Comparison of ENCODE assay signal across 25 cellular contexts in genomic region chr10:17954856-17955255, GRCh38. TPM values are rescaled to one million over a fixed set of nuclear protein-coding genes. Genes with fewer than 3 reads are reported as not detected.
"Had no signal": no experiment of that assay in that cellular context is flagged by ENCODE, and none has a peak within 500 bp of the region (broad histone marks: within the 10 kb centered on the region; RNA-seq: fewer than 3 reads in every experiment).

No MANE protein-coding gene starts in this region.

- H3K9me3 ChIP-seq: ovary, thyroid gland had no signal

- H3K27me3 Mint-ChIP-seq: activated CD4-positive, alpha-beta T cell treated with anti-CD3 and anti-CD28 coated beads, Interleukin-2, amount 10 ng/mL, durations not matched to agents 24 days and 14 days; activated CD8-positive, alpha-beta T cell treated with anti-CD3 and anti-CD28 coated beads for 36 hours; activated naive CD8-positive, alpha-beta T cell treated with anti-CD3 and anti-CD28 coated beads, Interleukin-2, amount 10 ng/mL, durations not matched to agents 7 days and 5 days; activated T-cell treated with anti-CD3 and anti-CD28 coated beads, Interleukin-2, amount 50 U/mL, for 24 hours; memory B cell had no signal

- H3K27ac Mint-ChIP-seq: activated CD4-positive, alpha-beta T cell treated with anti-CD3 and anti-CD28 coated beads, Interleukin-2, amount 10 ng/mL, durations not matched to agents 24 days and 14 days; activated CD8-positive, alpha-beta T cell treated with anti-CD3 and anti-CD28 coated beads for 36 hours; activated naive CD8-positive, alpha-beta T cell treated with anti-CD3 and anti-CD28 coated beads, Interleukin-2, amount 10 ng/mL, durations not matched to agents 7 days and 5 days; activated T-cell treated with anti-CD3 and anti-CD28 coated beads, Interleukin-2, amount 50 U/mL, for 24 hours; activated T-helper 2 cell treated with anti-CD3 and anti-CD28 coated beads, Interferon-gamma antibody, Interleukin-2, Interleukin-4, amounts not matched to agents 10 μg/mL and 5 μg/mL and 100 μg/mL, durations not matched to agents 14 hours and 24 hours and 36 hours; dendritic cell treated with granulocyte-macrophage colony-stimulating factor and Interleukin-4, amounts not matched to agents 40 ng/mL and 50 ng/mL, for 4 days; memory B cell; naive B cell; T-helper 2 cell treated with Interferon-gamma antibody and Interleukin-4, amounts not matched to agents 5 μg/mL and 100 μg/mL, for 36 hours; WTC11 had no signal

- H3K4me3 Mint-ChIP-seq: activated CD4-positive, alpha-beta T cell treated with anti-CD3 and anti-CD28 coated beads, Interleukin-2, amount 10 ng/mL, durations not matched to agents 24 days and 14 days; activated CD8-positive, alpha-beta T cell treated with anti-CD3 and anti-CD28 coated beads for 36 hours; activated naive CD8-positive, alpha-beta T cell treated with anti-CD3 and anti-CD28 coated beads, Interleukin-2, amount 10 ng/mL, durations not matched to agents 7 days and 5 days; activated T-cell treated with anti-CD3 and anti-CD28 coated beads, Interleukin-2, amount 50 U/mL, for 24 hours; dendritic cell treated with granulocyte-macrophage colony-stimulating factor and Interleukin-4, amounts not matched to agents 40 ng/mL and 50 ng/mL, for 4 days; memory B cell; naive B cell; T-helper 2 cell treated with Interferon-gamma antibody and Interleukin-4, amounts not matched to agents 5 μg/mL and 100 μg/mL, for 36 hours; WTC11 had no signal

- DNase-seq: activated CD4-positive, alpha-beta T cell treated with anti-CD3 and anti-CD28 coated beads, Interleukin-2, amount 10 ng/mL, durations not matched to agents 24 days and 14 days; activated CD8-positive, alpha-beta T cell treated with anti-CD3 and anti-CD28 coated beads for 36 hours; activated naive CD4-positive, alpha-beta T cell treated with Interleukin-2 at 50 U/mL for 16 hours; activated naive CD8-positive, alpha-beta T cell treated with anti-CD3 and anti-CD28 coated beads, Interleukin-2, amount 10 ng/mL, durations not matched to agents 7 days and 5 days; activated T-cell treated with anti-CD3 and anti-CD28 coated beads, Interleukin-2, amount 50 U/mL, for 24 hours; amygdala; effector memory CD4-positive, alpha-beta T cell; kidney; left ventricle myocardium superior; naive B cell; ovary; stimulated activated CD4-positive, alpha-beta T cell treated with anti-CD3 and anti-CD28 coated beads, Interleukin-1b, Interleukin-23, amount 100 ng/mL, for 48 hours; stimulated activated CD8-positive, alpha-beta memory T cell treated with anti-CD3 and anti-CD28 coated beads, Interleukin-4, amount 100 ng/mL, for 48 hours; stimulated activated naive CD4-positive, alpha-beta T cell; thyroid gland had no signal

- H3K36me3 ChIP-seq: cardiac muscle cell, ovary, thyroid gland had no signal

- H3K27me3 ChIP-seq: cardiac muscle cell, ovary, thyroid gland had no signal

- ATAC-seq: activated CD8-positive, alpha-beta T cell treated with anti-CD3 and anti-CD28 coated beads for 36 hours; left ventricle myocardium superior; sciatic nerve; WTC11 had no signal

- H3K27ac ChIP-seq: cardiac muscle cell, ovary, thyroid gland had no signal

- H3K4me1 Mint-ChIP-seq: activated CD4-positive, alpha-beta T cell treated with anti-CD3 and anti-CD28 coated beads, Interleukin-2, amount 10 ng/mL, durations not matched to agents 24 days and 14 days; activated naive CD8-positive, alpha-beta T cell treated with anti-CD3 and anti-CD28 coated beads, Interleukin-2, amount 10 ng/mL, durations not matched to agents 7 days and 5 days; memory B cell; naive B cell had no signal

- H3K4me3 ChIP-seq: cardiac muscle cell, ovary, thyroid gland had no signal

- H3K9me3 Mint-ChIP-seq: activated CD4-positive, alpha-beta T cell treated with anti-CD3 and anti-CD28 coated beads, Interleukin-2, amount 10 ng/mL, durations not matched to agents 24 days and 14 days; activated naive CD8-positive, alpha-beta T cell treated with anti-CD3 and anti-CD28 coated beads, Interleukin-2, amount 10 ng/mL, durations not matched to agents 7 days and 5 days had no signal

RNA-seq across cellular contexts. Expression of gene SLC39A12, which starts 3.1 kb away (rescaled TPM):
- total RNA-seq: activated CD4-positive, alpha-beta T cell treated with anti-CD3 and anti-CD28 coated beads, Interleukin-2, amount 10 ng/mL, durations not matched to agents 24 days and 14 days; activated CD8-positive, alpha-beta T cell treated with anti-CD3 and anti-CD28 coated beads for 36 hours; activated naive CD8-positive, alpha-beta T cell treated with anti-CD3 and anti-CD28 coated beads, Interleukin-2, amount 10 ng/mL, durations not matched to agents 7 days and 5 days; activated T-helper 2 cell treated with anti-CD3 and anti-CD28 coated beads, Interferon-gamma antibody, Interleukin-2, Interleukin-4, amounts not matched to agents 10 μg/mL and 5 μg/mL and 100 μg/mL, durations not matched to agents 14 hours and 24 hours and 36 hours; chondrocyte; endothelial cell of umbilical vein; left ventricle myocardium superior; mononuclear cell; ovary; sciatic nerve; WTC11 had no signal
- polyA plus RNA-seq: endothelial cell of umbilical vein had no signal
